ENCODE assay signal across 17 cellular contexts in genomic region chrX:344371-344901, GRCh38.
"Had no signal": no experiment of that assay in that cellular context is flagged by ENCODE, and none has a peak within 500 bp of the region (broad histone marks: within the 10 kb centered on the region; RNA-seq: fewer than 3 reads in every experiment).

No MANE protein-coding gene starts in this region.

- H3K9me3 ChIP-seq: esophagus muscularis mucosa, psoas muscle, thyroid gland, vagina had no signal

- H3K36me3 ChIP-seq: thyroid gland had no signal

- H3K27ac ChIP-seq: cardiac muscle cell, coronary artery, esophagus muscularis mucosa, psoas muscle, SK-N-MC, thyroid gland, vagina had no signal

- H3K4me3 ChIP-seq: cardiac muscle cell, coronary artery, esophagus muscularis mucosa, psoas muscle, SK-N-MC, thyroid gland, vagina had no signal

- DNase-seq: activated CD4-positive, alpha-beta T cell treated with anti-CD3 and anti-CD28 coated beads, Interleukin-2, amount 50 U/mL, for 48 hours; activated CD4-positive, CD25-positive, alpha-beta regulatory T cell treated with anti-CD3 and anti-CD28 coated beads, Interleukin-2, amount 50 U/mL, for 72 hours; activated CD8-positive, alpha-beta memory T cell treated with anti-CD3 and anti-CD28 coated beads, Interleukin-2, amount 10 ng/mL, durations not matched to agents 7 days and 5 days; activated effector memory CD4-positive, alpha-beta T cell treated with Interleukin-2 at 50 U/mL for 16 hours; activated naive CD4-positive, alpha-beta T cell treated with anti-CD3 and anti-CD28 coated beads, Interleukin-2, amount 50 U/mL, for 16 hours; activated T-cell treated with anti-CD3 and anti-CD28 coated beads, Interleukin-2, amount 50 U/mL, for 4 hours; hypothalamus; kidney glomerular epithelial cell; stimulated activated CD4-positive, alpha-beta T cell treated with anti-CD3 and anti-CD28 coated beads, Interleukin-2, amount 100 ng/mL, for 48 hours; thyroid gland had no signal

- ATAC-seq: activated CD8-positive, alpha-beta memory T cell treated with anti-CD3 and anti-CD28 coated beads, Interleukin-2, amount 10 ng/mL, durations not matched to agents 7 days and 5 days; activated T-cell treated with anti-CD3 and anti-CD28 coated beads, Interleukin-2, amount 50 U/mL, for 4 hours; psoas muscle; stimulated activated memory B cell treated with anti-CD40 and anti-IgM and Interleukin-4, amounts not matched to agents 10 μg/mL and 1 μg/mL and 100 μg/mL, for 72 hours had no signal

- H3K27me3 ChIP-seq: cardiac muscle cell, esophagus muscularis mucosa, thyroid gland, vagina had no signal

- H3K4me1 ChIP-seq: thyroid gland, vagina had no signal
